1 cellular context compared by ENCODE assay signal in the genomic region with DNA sequence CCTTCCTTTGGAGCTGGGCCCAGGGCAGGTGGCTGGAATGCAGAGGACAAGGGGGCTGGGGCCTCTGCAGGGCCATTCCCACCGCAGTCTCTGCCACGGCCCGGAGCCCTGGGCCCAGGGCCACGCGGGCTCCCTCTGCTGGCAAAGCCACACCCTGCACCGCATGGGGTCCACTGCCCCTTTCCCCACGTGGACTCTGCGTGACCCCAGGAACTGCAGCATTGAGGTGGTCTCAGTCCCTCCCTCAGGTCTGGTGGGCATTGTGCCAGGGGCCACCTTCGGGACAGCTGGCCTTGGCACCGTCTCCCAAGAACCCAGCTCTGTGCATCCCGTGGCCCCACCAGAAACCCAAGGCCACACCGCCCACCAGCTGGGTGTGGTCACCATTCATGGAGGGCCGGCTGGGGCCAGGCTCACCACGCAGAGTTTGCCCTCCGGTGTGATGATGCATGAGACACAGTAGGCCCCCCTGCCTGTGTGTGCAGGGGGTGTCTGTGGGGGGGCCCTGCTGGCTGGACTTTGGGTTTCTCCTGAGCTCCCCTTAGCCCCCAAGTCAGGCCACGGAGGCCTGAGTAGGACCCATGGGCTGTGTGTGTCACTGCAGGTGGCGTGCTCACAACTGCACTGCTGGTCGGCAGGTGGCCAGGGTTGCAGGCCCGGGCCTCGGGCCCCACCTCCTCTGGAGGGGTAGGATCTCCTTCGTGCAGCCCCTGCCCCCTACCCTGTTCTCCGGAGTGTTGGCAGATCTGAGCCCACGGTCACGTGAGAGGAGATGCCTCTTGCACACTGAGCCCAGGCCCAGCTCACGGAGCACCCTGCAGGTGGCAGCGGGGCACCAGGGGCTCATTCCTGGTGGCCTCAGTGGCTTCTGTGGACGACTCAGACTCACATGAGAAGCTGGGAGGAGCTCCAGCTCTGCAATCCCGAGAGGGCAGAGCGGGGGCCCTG.
TF ChIP-seq lines count a peak whose summit lies in the region.

No MANE protein-coding gene starts in this region.

TF ChIP-seq in HepG2, 621 proteins besides CTCF, POLR2A, EP300 and RAD21 (continued from another document and continues in another):
- TF ChIP-seq ZNF354B (CRISPR knock-in tag; IDR thresholded peaks at IDR 0.05) (no peak), ZNF766 (CRISPR knock-in tag; IDR thresholded peaks at IDR 0.05; ENCODE audit: borderline replicate concordance) (no peak), MXD4 (CRISPR knock-in tag; IDR thresholded peaks at IDR 0.05) (peak; percentile 32; the same call in 1 of the 2 replicates), THRA (CRISPR knock-in tag; IDR thresholded peaks at IDR 0.05; ENCODE audit: borderline replicate concordance) (peak; percentile 4; the same call in 1 of the 2 replicates), CC2D1A (CRISPR knock-in tag; IDR thresholded peaks at IDR 0.05) (no peak), ZNF589 (CRISPR knock-in tag; conservative IDR thresholded peaks at IDR 0.05) (no peak), ZNF256 (CRISPR knock-in tag; conservative IDR thresholded peaks at IDR 0.05) (no peak), NR2F2 (IDR thresholded peaks at IDR 0.05; ENCODE audit: borderline replicate concordance, low read depth) (no peak), ZNF44 (CRISPR knock-in tag; IDR thresholded peaks at IDR 0.05) (no peak), ZNF839 (CRISPR knock-in tag; IDR thresholded peaks at IDR 0.05; ENCODE audit: borderline replicate concordance) (no peak), HNRNPK (IDR thresholded peaks at IDR 0.05; ENCODE audit: low read depth, low read length, poor library complexity, severe bottlenecking) (no peak), TBP (CRISPR knock-in tag; IDR thresholded peaks at IDR 0.05) (no peak), ZNF383 (CRISPR knock-in tag; IDR thresholded peaks at IDR 0.05; ENCODE audit: borderline replicate concordance) (no peak), ZNF615 (CRISPR knock-in tag; IDR thresholded peaks at IDR 0.05; ENCODE audit: borderline replicate concordance) (no peak), ZNF546 (CRISPR knock-in tag; conservative IDR thresholded peaks at IDR 0.05) (no peak; the same call in 1 of the 2 replicates), RELA (CRISPR knock-in tag; IDR thresholded peaks at IDR 0.05) (no peak), MAFG (CRISPR knock-in tag; IDR thresholded peaks at IDR 0.05) (no peak), ZNF777 (CRISPR knock-in tag; IDR thresholded peaks at IDR 0.05) (no peak; the same call in 1 of the 2 replicates), KDM5B (CRISPR knock-in tag; IDR thresholded peaks at IDR 0.05; ENCODE audit: borderline replicate concordance) (peak; percentile 43; the same call in 1 of the 2 replicates), TBX3 (IDR thresholded peaks at IDR 0.05; ENCODE audit: borderline replicate concordance) (no peak), ZNF512B (CRISPR knock-in tag; IDR thresholded peaks at IDR 0.05; ENCODE audit: borderline replicate concordance) (no peak), LCORL (IDR thresholded peaks at IDR 0.05) (no peak), LCORL (CRISPR knock-in tag; IDR thresholded peaks at IDR 0.05) (peak; percentile 86), FOXA1 (IDR thresholded peaks at IDR 0.05) (no peak), FOXA1 (CRISPR knock-in tag; IDR thresholded peaks at IDR 0.05) (0 out of 2 replicates have a peak, but pooled peaks have one; percentile 28), HOXD1 (CRISPR knock-in tag; IDR thresholded peaks at IDR 0.05) (no peak), ZNF34 (CRISPR knock-in tag; IDR thresholded peaks at IDR 0.05; ENCODE audit: borderline replicate concordance) (0 out of 2 replicates have a peak, but pooled peaks have one; percentile 83), HIVEP1 (CRISPR knock-in tag; IDR thresholded peaks at IDR 0.05) (no peak), ARNTL (CRISPR knock-in tag; IDR thresholded peaks at IDR 0.05) (peak; percentile 59; the same call in 1 of the 2 replicates), PLRG1 (conservative IDR thresholded peaks at IDR 0.05) (no peak), ZNF850 (CRISPR knock-in tag; conservative IDR thresholded peaks at IDR 0.05) (no peak), HNRNPL (IDR thresholded peaks at IDR 0.05; ENCODE audit: low read depth, low read length) (peak; percentile 77; the same call in 1 of the 2 replicates), MED8 (CRISPR knock-in tag; IDR thresholded peaks at IDR 0.05; ENCODE audit: insufficient replicate concordance) (no peak), ZNF605 (CRISPR knock-in tag; IDR thresholded peaks at IDR 0.05) (no peak), IRF2 (CRISPR knock-in tag; IDR thresholded peaks at IDR 0.05) (0 out of 2 replicates have a peak, but pooled peaks have one; percentile 33), STAT6 (CRISPR knock-in tag; IDR thresholded peaks at IDR 0.05; ENCODE audit: borderline replicate concordance) (no peak), ZFP62 (CRISPR knock-in tag; IDR thresholded peaks at IDR 0.05) (no peak), NAIF1 (CRISPR knock-in tag; IDR thresholded peaks at IDR 0.05; ENCODE audit: borderline replicate concordance) (no peak), NR1H2 (CRISPR knock-in tag; IDR thresholded peaks at IDR 0.05; ENCODE audit: borderline replicate concordance, low read depth) (no peak), ARNT (IDR thresholded peaks at IDR 0.05) (no peak), THAP11 (CRISPR knock-in tag; IDR thresholded peaks at IDR 0.05) (peak; percentile 60; the same call in 1 of the 2 replicates), MAZ (IDR thresholded peaks at IDR 0.05; ENCODE audit: borderline replicate concordance, low read depth, low read length) (no peak; the same call in 1 of the 2 replicates), MAZ (CRISPR knock-in tag; IDR thresholded peaks at IDR 0.05; ENCODE audit: low read depth) (peak; percentile 75; the same call in 1 of the 2 replicates)
- TF ChIP-seq, protein P1, sequence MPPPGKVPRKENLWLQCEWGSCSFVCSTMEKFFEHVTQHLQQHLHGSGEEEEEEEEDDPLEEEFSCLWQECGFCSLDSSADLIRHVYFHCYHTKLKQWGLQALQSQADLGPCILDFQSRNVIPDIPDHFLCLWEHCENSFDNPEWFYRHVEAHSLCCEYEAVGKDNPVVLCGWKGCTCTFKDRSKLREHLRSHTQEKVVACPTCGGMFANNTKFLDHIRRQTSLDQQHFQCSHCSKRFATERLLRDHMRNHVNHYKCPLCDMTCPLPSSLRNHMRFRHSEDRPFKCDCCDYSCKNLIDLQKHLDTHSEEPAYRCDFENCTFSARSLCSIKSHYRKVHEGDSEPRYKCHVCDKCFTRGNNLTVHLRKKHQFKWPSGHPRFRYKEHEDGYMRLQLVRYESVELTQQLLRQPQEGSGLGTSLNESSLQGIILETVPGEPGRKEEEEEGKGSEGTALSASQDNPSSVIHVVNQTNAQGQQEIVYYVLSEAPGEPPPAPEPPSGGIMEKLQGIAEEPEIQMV (CRISPR knock-in tag; IDR thresholded peaks at IDR 0.05; ENCODE audit: low read depth) = no peak
- TF ChIP-seq, protein P2, sequence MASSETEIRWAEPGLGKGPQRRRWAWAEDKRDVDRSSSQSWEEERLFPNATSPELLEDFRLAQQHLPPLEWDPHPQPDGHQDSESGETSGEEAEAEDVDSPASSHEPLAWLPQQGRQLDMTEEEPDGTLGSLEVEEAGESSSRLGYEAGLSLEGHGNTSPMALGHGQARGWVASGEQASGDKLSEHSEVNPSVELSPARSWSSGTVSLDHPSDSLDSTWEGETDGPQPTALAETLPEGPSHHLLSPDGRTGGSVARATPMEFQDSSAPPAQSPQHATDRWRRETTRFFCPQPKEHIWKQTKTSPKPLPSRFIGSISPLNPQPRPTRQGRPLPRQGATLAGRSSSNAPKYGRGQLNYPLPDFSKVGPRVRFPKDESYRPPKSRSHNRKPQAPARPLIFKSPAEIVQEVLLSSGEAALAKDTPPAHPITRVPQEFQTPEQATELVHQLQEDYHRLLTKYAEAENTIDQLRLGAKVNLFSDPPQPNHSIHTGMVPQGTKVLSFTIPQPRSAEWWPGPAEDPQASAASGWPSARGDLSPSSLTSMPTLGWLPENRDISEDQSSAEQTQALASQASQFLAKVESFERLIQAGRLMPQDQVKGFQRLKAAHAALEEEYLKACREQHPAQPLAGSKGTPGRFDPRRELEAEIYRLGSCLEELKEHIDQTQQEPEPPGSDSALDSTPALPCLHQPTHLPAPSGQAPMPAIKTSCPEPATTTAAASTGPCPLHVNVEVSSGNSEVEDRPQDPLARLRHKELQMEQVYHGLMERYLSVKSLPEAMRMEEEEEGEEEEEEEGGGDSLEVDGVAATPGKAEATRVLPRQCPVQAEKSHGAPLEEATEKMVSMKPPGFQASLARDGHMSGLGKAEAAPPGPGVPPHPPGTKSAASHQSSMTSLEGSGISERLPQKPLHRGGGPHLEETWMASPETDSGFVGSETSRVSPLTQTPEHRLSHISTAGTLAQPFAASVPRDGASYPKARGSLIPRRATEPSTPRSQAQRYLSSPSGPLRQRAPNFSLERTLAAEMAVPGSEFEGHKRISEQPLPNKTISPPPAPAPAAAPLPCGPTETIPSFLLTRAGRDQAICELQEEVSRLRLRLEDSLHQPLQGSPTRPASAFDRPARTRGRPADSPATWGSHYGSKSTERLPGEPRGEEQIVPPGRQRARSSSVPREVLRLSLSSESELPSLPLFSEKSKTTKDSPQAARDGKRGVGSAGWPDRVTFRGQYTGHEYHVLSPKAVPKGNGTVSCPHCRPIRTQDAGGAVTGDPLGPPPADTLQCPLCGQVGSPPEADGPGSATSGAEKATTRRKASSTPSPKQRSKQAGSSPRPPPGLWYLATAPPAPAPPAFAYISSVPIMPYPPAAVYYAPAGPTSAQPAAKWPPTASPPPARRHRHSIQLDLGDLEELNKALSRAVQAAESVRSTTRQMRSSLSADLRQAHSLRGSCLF (CRISPR knock-in tag; IDR thresholded peaks at IDR 0.05; ENCODE audit: borderline replicate concordance) = no peak
- TF ChIP-seq, protein P3, sequence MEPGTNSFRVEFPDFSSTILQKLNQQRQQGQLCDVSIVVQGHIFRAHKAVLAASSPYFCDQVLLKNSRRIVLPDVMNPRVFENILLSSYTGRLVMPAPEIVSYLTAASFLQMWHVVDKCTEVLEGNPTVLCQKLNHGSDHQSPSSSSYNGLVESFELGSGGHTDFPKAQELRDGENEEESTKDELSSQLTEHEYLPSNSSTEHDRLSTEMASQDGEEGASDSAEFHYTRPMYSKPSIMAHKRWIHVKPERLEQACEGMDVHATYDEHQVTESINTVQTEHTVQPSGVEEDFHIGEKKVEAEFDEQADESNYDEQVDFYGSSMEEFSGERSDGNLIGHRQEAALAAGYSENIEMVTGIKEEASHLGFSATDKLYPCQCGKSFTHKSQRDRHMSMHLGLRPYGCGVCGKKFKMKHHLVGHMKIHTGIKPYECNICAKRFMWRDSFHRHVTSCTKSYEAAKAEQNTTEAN (CRISPR knock-in tag; conservative IDR thresholded peaks at IDR 0.05) = no peak
- TF ChIP-seq, protein P4, sequence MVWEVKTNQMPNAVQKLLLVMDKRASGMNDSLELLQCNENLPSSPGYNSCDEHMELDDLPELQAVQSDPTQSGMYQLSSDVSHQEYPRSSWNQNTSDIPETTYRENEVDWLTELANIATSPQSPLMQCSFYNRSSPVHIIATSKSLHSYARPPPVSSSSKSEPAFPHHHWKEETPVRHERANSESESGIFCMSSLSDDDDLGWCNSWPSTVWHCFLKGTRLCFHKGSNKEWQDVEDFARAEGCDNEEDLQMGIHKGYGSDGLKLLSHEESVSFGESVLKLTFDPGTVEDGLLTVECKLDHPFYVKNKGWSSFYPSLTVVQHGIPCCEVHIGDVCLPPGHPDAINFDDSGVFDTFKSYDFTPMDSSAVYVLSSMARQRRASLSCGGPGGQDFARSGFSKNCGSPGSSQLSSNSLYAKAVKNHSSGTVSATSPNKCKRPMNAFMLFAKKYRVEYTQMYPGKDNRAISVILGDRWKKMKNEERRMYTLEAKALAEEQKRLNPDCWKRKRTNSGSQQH (CRISPR knock-in tag; IDR thresholded peaks at IDR 0.05; ENCODE audit: low read depth) = no peak; the same call in 1 of the 2 replicates
